Comparison of ENCODE assay signal across 31 cellular contexts in genomic region chr6:7432391-7433207, GRCh38. TPM values are rescaled to one million over a fixed set of nuclear protein-coding genes. Genes with fewer than 3 reads are reported as not detected.
DNase-seq lines count a peak whose midpoint lies in the region; ATAC-seq, FAIRE-seq and TF ChIP-seq lines count a peak whose summit lies in the region.
"Had no signal": no experiment of that assay in that cellular context is flagged by ENCODE, and none has a peak within 500 bp of the region (broad histone marks: within the 10 kb centered on the region; RNA-seq: fewer than 3 reads in every experiment).

No MANE protein-coding gene starts in this region.

- TF ChIP-seq CTCF in HepG2 (CRISPR knock-in tag; IDR thresholded peaks at IDR 0.05) (no peak), right lobe of liver (IDR thresholded peaks at IDR 0.05) (no peak)

- H3K9me3 Mint-ChIP-seq in natural killer cell treated with Interleukin-12 subunit alpha and Interleukin-12 subunit beta and Interleukin-15 and Interleukin-18, amount 100 ng/mL, for 72 hours = peaks cover 5% of the 10 kb centered on the region
- H3K9me3 Mint-ChIP-seq: activated T-helper 2 cell treated with anti-CD3 and anti-CD28 coated beads, Interferon-gamma antibody, Interleukin-2, Interleukin-4, amounts not matched to agents 10 μg/mL and 5 μg/mL and 100 μg/mL, durations not matched to agents 14 hours and 24 hours and 36 hours; dendritic cell treated with granulocyte-macrophage colony-stimulating factor and Interleukin-4, amounts not matched to agents 40 ng/mL and 50 ng/mL, for 4 days had no signal

- no peak overlapping the region for H3K27ac Mint-ChIP-seq in natural killer cell treated with Interleukin-12 subunit alpha and Interleukin-12 subunit beta and Interleukin-15 and Interleukin-18, amount 100 ng/mL, for 72 hours
- H3K27ac Mint-ChIP-seq: activated T-helper 2 cell treated with anti-CD3 and anti-CD28 coated beads, Interferon-gamma antibody, Interleukin-2, Interleukin-4, amounts not matched to agents 10 μg/mL and 5 μg/mL and 100 μg/mL, durations not matched to agents 14 hours and 24 hours and 36 hours; CD4-positive, alpha-beta memory T cell; dendritic cell treated with granulocyte-macrophage colony-stimulating factor and Interleukin-4, amounts not matched to agents 40 ng/mL and 50 ng/mL, for 4 days; nephron had no signal

- CTCF ChIA-PET in HepG2 (lab: Yijun Ruan, JAX; ENCODE audit: low intra/inter-chr PET ratio, low total read pairs) = no interaction called here

- peak overlapping the region in 1 of 2 experiments; percentile 53 for H3K14ac ChIP-seq in mesenchymal stem cell (ENCODE audit: low read length in 2 of 2)

- H3K27me3 Mint-ChIP-seq in natural killer cell treated with Interleukin-12 subunit alpha and Interleukin-12 subunit beta and Interleukin-15 and Interleukin-18, amount 100 ng/mL, for 72 hours = peaks cover 6 to 13% of the 10 kb centered on the region in 2 donors

- peak overlapping the region; percentile 77 for H2AFZ ChIP-seq in HepG2 (ENCODE audit: low read length)
- H2AFZ ChIP-seq in mesenchymal stem cell (ENCODE audit: low read depth, low read length) = no peak overlapping the region

- in situ Hi-C loops in HepG2 (cut with HindIII; ENCODE audit: extremely low pct_ligation_motif_present, low pct_unique_long_range_greater_than_20kb) = loop anchor here (5.0 kb wide), 1 partner anchor 110 kb away; the partner anchor contains the start of gene DSP

- peaks cover 0 to 3% of the 10 kb centered on the region in 2 donors for H3K4me1 Mint-ChIP-seq in natural killer cell treated with Interleukin-12 subunit alpha and Interleukin-12 subunit beta and Interleukin-15 and Interleukin-18, amount 100 ng/mL, for 72 hours (ENCODE audit: low read depth in 2 of 2)

- H3K4ac ChIP-seq in mesenchymal stem cell (ENCODE audit: low read depth in 1 of 2, low read length in 2 of 2) = no peak overlapping the region

- H3K36me3 ChIP-seq in HepG2 (replicated peaks in 1 of 2; ENCODE audit: control insufficient read depth in 1 of 2, insufficient read depth in 2 of 2, low read length in 2 of 2) = no peaks in the 10 kb centered on the region
- no peaks in the 10 kb centered on the region for H3K36me3 ChIP-seq in right lobe of liver
- no peaks in the 10 kb centered on the region for H3K36me3 ChIP-seq in SJCRH30
- no peaks in the 10 kb centered on the region for H3K36me3 ChIP-seq in mesenchymal stem cell (ENCODE audit: control insufficient read depth in 1 of 2, insufficient read depth in 2 of 2, low read depth in 1 of 2, low read length in 2 of 2)
- no peaks in the 10 kb centered on the region for H3K36me3 ChIP-seq in thymus (ENCODE audit: control insufficient read depth, insufficient read depth)
- H3K36me3 ChIP-seq: HAP-1 had no signal

- H2BK12ac ChIP-seq in mesenchymal stem cell (ENCODE audit: low read length in 2 of 2) = no peak overlapping the region

- 5% methylated on average over 17 of the region's 17 CpGs for WGBS in HepG2 (ENCODE audit: low lambda C conversion rate)
- WGBS in right lobe of liver (ENCODE audit: insufficient coverage, low coverage, low lambda C conversion rate, missing lambda C conversion rate) = 77% methylated on average over 17 of the region's 17 CpGs
- WGBS in mesenchymal stem cell = 91% methylated on average over 17 of the region's 17 CpGs
- WGBS in thymus = 91% methylated on average over 17 of the region's 17 CpGs

- FAIRE-seq in HepG2 (lab: Jason Lieb, UNC) = no peak
- FAIRE-seq: bronchial epithelial cell, endometrium, GM18507 had no signal

- peak; percentile 78 for ATAC-seq in HepG2
- ATAC-seq in right lobe of liver = no peak
- no peak for ATAC-seq in natural killer cell treated with Interleukin-12 subunit alpha and Interleukin-12 subunit beta and Interleukin-15 and Interleukin-18, amount 100 ng/mL, for 72 hours
- ATAC-seq in GM18873 (IDR thresholded peaks at IDR 0.05; ENCODE audit: low FRiP score, unreplicated experiment) = no peak
- ATAC-seq: left colon had no signal

- H2BK120ac ChIP-seq in mesenchymal stem cell (ENCODE audit: low read depth, low read length) = no peak overlapping the region

- no peak overlapping the region for H2AK5ac ChIP-seq in mesenchymal stem cell (ENCODE audit: low read length, severe bottlenecking)

- no peak overlapping the region for H3K23ac ChIP-seq in mesenchymal stem cell (ENCODE audit: low read length in 2 of 2)

- H3K4me2 ChIP-seq in HepG2 (ENCODE audit: low read depth, low read length) = peak overlapping the region; percentile 88
- H3K4me2 ChIP-seq in mesenchymal stem cell (ENCODE audit: low read length, poor library complexity, severe bottlenecking) = no peak overlapping the region

- TF ChIP-seq POLR2A in HepG2 (IDR thresholded peaks at IDR 0.05; ENCODE audit: insufficient read depth in 1 of 2, low read depth in 2 of 2, low read length in 2 of 2) (no peak), right lobe of liver (IDR thresholded peaks at IDR 0.05) (no peak)

- no peak overlapping the region for H4K91ac ChIP-seq in mesenchymal stem cell (ENCODE audit: low read length)

- H4K20me1 ChIP-seq in HepG2 (ENCODE audit: insufficient read depth, low read length) = no peaks in the 10 kb centered on the region

- POLR2A ChIA-PET in HepG2 (lab: Yijun Ruan, JAX) = interaction anchor here (1.0 to 1.7 kb wide), 7 partner anchors 13 to 157 kb away, joined by 3 to 9 read pairs (median 4); partner anchors contain the start of genes CAGE1, DSP, RIOK1 and SNRNP48

- peaks cover 31% of the 10 kb centered on the region for H3K4me1 ChIP-seq in HepG2 (ENCODE audit: insufficient read depth, low read length)
- no peaks in the 10 kb centered on the region for H3K4me1 ChIP-seq in right lobe of liver
- no peaks in the 10 kb centered on the region for H3K4me1 ChIP-seq in SJCRH30
- H3K4me1 ChIP-seq in mesenchymal stem cell (ENCODE audit: control insufficient read depth, insufficient read depth, low read depth, low read length) = peaks cover 4% of the 10 kb centered on the region
- H3K4me1 ChIP-seq in thymus (ENCODE audit: control insufficient read depth, insufficient read depth, low read length) = no peaks in the 10 kb centered on the region
- H3K4me1 ChIP-seq: HAP-1, testis had no signal

- DNase-seq in HepG2 (ENCODE audit: low spot score) (peak; percentile 23), right lobe of liver (no peak), SJCRH30 (peak in 1 of 2 experiments; percentile 6), mesenchymal stem cell (no peak), amygdala (lab: John Stamatoyannopoulos, UW) (no peak)
- no peak for DNase-seq in natural killer cell treated with Interleukin-12 subunit alpha and Interleukin-12 subunit beta and Interleukin-15 and Interleukin-18, amount 100 ng/mL, for 72 hours (ENCODE audit: low spot score)
- DNase-seq: activated CD4-positive, alpha-beta T cell treated with anti-CD3 and anti-CD28 coated beads, Interleukin-2, amount 50 U/mL, for 1 hour; activated CD8-positive, alpha-beta memory T cell treated with anti-CD3 and anti-CD28 coated beads, Interleukin-2, amount 50 U/mL, for 4 hours; CD4-positive, alpha-beta memory T cell; DMS 273 treated with DMSO at 0.1 percent for 48 hours; KG1; left colon; NCI-H2081 treated with DMSO at 0.1 percent for 48 hours; NCI-H526; stimulated activated CD4-positive, alpha-beta T cell treated with anti-CD3 and anti-CD28 coated beads, Interleukin-2, amount 100 ng/mL, for 48 hours; stimulated activated naive CD4-positive, alpha-beta T cell; T-helper 9 cell; testis had no signal

- H3K4me3 ChIP-seq in HepG2 (replicated peaks in 1 of 3; ENCODE audit: insufficient read depth in 1 of 3, low read depth in 2 of 3, low read length in 3 of 3) (peak overlapping the region; percentile 51 to 73 (median 58)), right lobe of liver (no peak overlapping the region), SJCRH30 (peak overlapping the region; percentile 24), mesenchymal stem cell (ENCODE audit: insufficient read depth in 1 of 2, low read depth in 1 of 2, low read length in 2 of 2) (peak overlapping the region in 1 of 2 experiments; percentile 4), thymus (ENCODE audit: low read length) (no peak overlapping the region)
- H3K4me3 ChIP-seq: HAP-1, skin epidermis, testis had no signal

- no peak overlapping the region for H4K8ac ChIP-seq in mesenchymal stem cell (ENCODE audit: low read length)

- H3K9me3 ChIP-seq in HepG2 (ENCODE audit: low read length) = no peaks in the 10 kb centered on the region
- H3K9me3 ChIP-seq in right lobe of liver = no peaks in the 10 kb centered on the region
- H3K9me3 ChIP-seq in SJCRH30 (replicated peaks) = no peaks in the 10 kb centered on the region
- no peaks in the 10 kb centered on the region for H3K9me3 ChIP-seq in mesenchymal stem cell (ENCODE audit: control insufficient read depth, low read length)
- no peaks in the 10 kb centered on the region for H3K9me3 ChIP-seq in thymus (ENCODE audit: control insufficient read depth)
- H3K9me3 ChIP-seq: HAP-1, testis had no signal

- no peaks in the 10 kb centered on the region for H3K79me2 ChIP-seq in HepG2 (ENCODE audit: insufficient read depth, low read length)

- BruUV-seq in HepG2 (replicated peaks; lab: Mats Ljungman, UMichigan) = no TSS peak

- intact Hi-C loops in HepG2 (cut with micrococcal nuclease; ENCODE audit: unreplicated experiment) (no loop called here), right lobe of liver (cut with DNase I) (no loop called here)

- H3K27ac ChIP-seq in HepG2 (ENCODE audit: extremely low read length, insufficient read depth, low read length) = no peak overlapping the region
- no peak overlapping the region for H3K27ac ChIP-seq in right lobe of liver
- H3K27ac ChIP-seq in SJCRH30 = no peak overlapping the region
- H3K27ac ChIP-seq in mesenchymal stem cell (ENCODE audit: low read length, poor library complexity, severe bottlenecking) = no peak overlapping the region
- peak overlapping the region; percentile 71 for H3K27ac ChIP-seq in thymus (ENCODE audit: low read depth)
- H3K27ac ChIP-seq: testis had no signal

- H3K36me3 Mint-ChIP-seq in natural killer cell treated with Interleukin-12 subunit alpha and Interleukin-12 subunit beta and Interleukin-15 and Interleukin-18, amount 100 ng/mL, for 72 hours = peaks cover 5% of the 10 kb centered on the region

- no peak overlapping the region for H2BK5ac ChIP-seq in mesenchymal stem cell (ENCODE audit: low read depth, low read length, poor library complexity, severe bottlenecking)

- no peak overlapping the region for H3K18ac ChIP-seq in mesenchymal stem cell (ENCODE audit: low read depth in 1 of 2, low read length in 2 of 2)

- H2BK15ac ChIP-seq in mesenchymal stem cell (ENCODE audit: low read depth, poor library complexity, severe bottlenecking) = no peak overlapping the region

- TF ChIP-seq RAD21 in HepG2 (CRISPR knock-in tag; IDR thresholded peaks at IDR 0.05) = no peak

- H3K27me3 ChIP-seq in HepG2 (ENCODE audit: control insufficient read depth in 1 of 2, insufficient read depth in 2 of 2, low read length in 2 of 2) = 0 out of 5 replicates have a peak, but pooled peaks cover 0 to 5% of the 10 kb centered on the region in 2 experiments
- no peaks in the 10 kb centered on the region for H3K27me3 ChIP-seq in right lobe of liver
- no peaks in the 10 kb centered on the region for H3K27me3 ChIP-seq in SJCRH30
- H3K27me3 ChIP-seq in mesenchymal stem cell (ENCODE audit: control insufficient read depth in 1 of 2, insufficient read depth in 1 of 2, low read length in 2 of 2) = no peaks in the 10 kb centered on the region
- H3K27me3 ChIP-seq in thymus (ENCODE audit: control insufficient read depth, insufficient read depth) = no peaks in the 10 kb centered on the region
- H3K27me3 ChIP-seq: testis had no signal

- peak overlapping the region; percentile 46; the same call in 1 of the 2 replicates for H3K9ac ChIP-seq in HepG2 (ENCODE audit: insufficient read depth, low read depth, low read length)
- peak overlapping the region; percentile 43 for H3K9ac ChIP-seq in mesenchymal stem cell (ENCODE audit: low read length)

- no peaks in the 10 kb centered on the region for H3K79me1 ChIP-seq in mesenchymal stem cell (replicated peaks; ENCODE audit: low read length, poor library complexity, severe bottlenecking)

- H3K4me3 Mint-ChIP-seq in natural killer cell treated with Interleukin-12 subunit alpha and Interleukin-12 subunit beta and Interleukin-15 and Interleukin-18, amount 100 ng/mL, for 72 hours = no peak overlapping the region
- H3K4me3 Mint-ChIP-seq: CD4-positive, alpha-beta memory T cell; dendritic cell treated with granulocyte-macrophage colony-stimulating factor and Interleukin-4, amounts not matched to agents 40 ng/mL and 50 ng/mL, for 4 days; nephron had no signal

- no peak for TF ChIP-seq EP300 in HepG2 (IDR thresholded peaks at IDR 0.05; ENCODE audit: low read depth in 2 of 2, low read length in 2 of 2)
- TF ChIP-seq EP300 in HepG2 (CRISPR knock-in tag; IDR thresholded peaks at IDR 0.05; ENCODE audit: borderline replicate concordance) = no peak

RNA-seq across cellular contexts. Expression of gene RIOK1, which starts 43.0 kb away (rescaled TPM):
- total RNA-seq in HepG2 (2016; rRNA removed; fragmentation: Illumina TruSeq; extraction: Trizol) (37.8 and 45.7 TPM in 2 replicates), right lobe of liver (1 to 10 TPM; 4.6 to 7.9 (median 6.7) TPM)
- total RNA-seq in HepG2 (2016; cell fraction: cytosol; rRNA removed; fragmentation: Illumina TruSeq; extraction: Trizol; ENCODE audit: low read depth) = 9.0 and 10.4 TPM in 2 replicates
- total RNA-seq in HepG2 (2016; cell fraction: insoluble cytoplasmic fraction; rRNA removed; fragmentation: Illumina TruSeq; extraction: Trizol) = 39.9 and 45.0 TPM in 2 replicates
- 17.4 and 18.1 TPM in 2 replicates for total RNA-seq in HepG2 (2016; cell fraction: membrane; rRNA removed; fragmentation: Illumina TruSeq; extraction: Trizol)
- total RNA-seq in HepG2 (2016; cell fraction: nucleus; rRNA removed; fragmentation: Illumina TruSeq; extraction: Trizol) = 34.6 and 34.9 TPM in 2 replicates
- polyA plus RNA-seq in HepG2 (2011; rRNA removed) (9.1 and 9.4 TPM in 2 replicates), thymus (26.6 TPM)
- polyA plus RNA-seq in HepG2 (2011; cell fraction: cytosol; rRNA removed) = 9.0 and 9.4 TPM in 2 replicates
- polyA plus RNA-seq in HepG2 (2011; cell fraction: nucleus; rRNA removed) = 40.2 and 43.0 TPM in 2 replicates
- polyA plus RNA-seq in HepG2 (2012) = 21.2 and 21.9 TPM in 2 replicates
- 3.1 and 3.2 TPM in 2 replicates for polyA plus RNA-seq in HepG2 (2016; cell fraction: cytosol; fragmentation: Illumina TruSeq; extraction: Trizol; ENCODE audit: low read depth)
- 42.5 and 43.5 TPM in 2 replicates for polyA plus RNA-seq in HepG2 (2016; cell fraction: insoluble cytoplasmic fraction; fragmentation: Illumina TruSeq; extraction: Trizol; ENCODE audit: low read depth)
- polyA plus RNA-seq in HepG2 (2016; cell fraction: membrane; fragmentation: Illumina TruSeq; extraction: Trizol; ENCODE audit: low read depth) = 7.3 and 8.5 TPM in 2 replicates
- 47.3 and 58.2 TPM in 2 replicates for polyA plus RNA-seq in HepG2 (2016; cell fraction: nucleus; fragmentation: Illumina TruSeq; extraction: Trizol; ENCODE audit: insufficient read depth, low read depth)
- polyA minus RNA-seq in HepG2 (2011; rRNA and poly(A)+ RNA removed; ENCODE audit: low replicate concordance) = 12.4 and 18.6 TPM in 2 replicates
- polyA minus RNA-seq in HepG2 (2011; cell fraction: cytosol; rRNA and poly(A)+ RNA removed) = 5.8 and 6.5 TPM in 2 replicates
- 28.8 and 43.3 TPM in 2 replicates for polyA minus RNA-seq in HepG2 (2011; cell fraction: nucleus; rRNA and poly(A)+ RNA removed)
- total RNA-seq in SJCRH30 (2014; rRNA removed; shearing (Covaris generic)) = 17.8 and 21.3 TPM in 2 replicates
- 17.8 TPM for polyA plus RNA-seq in mesenchymal stem cell (2013, experiment 1 of 2)
- polyA plus RNA-seq in mesenchymal stem cell (2013, experiment 2 of 2) = 17.4 TPM
- 10 to 100 TPM; 39.1 to 49.2 TPM for total RNA-seq in natural killer cell treated with Interleukin-12 subunit alpha and Interleukin-12 subunit beta and Interleukin-15 and Interleukin-18, amount 100 ng/mL, for 72 hours

RNA-seq across cellular contexts. Expression of gene CAGE1, which starts 43.1 kb away (rescaled TPM):
- total RNA-seq in HepG2 (2016; rRNA removed; fragmentation: Illumina TruSeq; extraction: Trizol) (0.15 TPM in 1 of 2 replicates, not detected in the other), right lobe of liver (not detected)
- total RNA-seq in HepG2 (2016; cell fraction: cytosol; rRNA removed; fragmentation: Illumina TruSeq; extraction: Trizol; ENCODE audit: low read depth) = 0.18 and 0.61 TPM in 2 replicates
- total RNA-seq in HepG2 (2016; cell fraction: insoluble cytoplasmic fraction; rRNA removed; fragmentation: Illumina TruSeq; extraction: Trizol) = 0.17 TPM in 1 of 2 replicates, not detected in the other
- 0.15 and 0.28 TPM in 2 replicates for total RNA-seq in HepG2 (2016; cell fraction: membrane; rRNA removed; fragmentation: Illumina TruSeq; extraction: Trizol)
- 0.16 TPM in 1 of 2 replicates, not detected in the other for total RNA-seq in HepG2 (2016; cell fraction: nucleus; rRNA removed; fragmentation: Illumina TruSeq; extraction: Trizol)
- polyA plus RNA-seq in HepG2 (2011; rRNA removed) (0.01 and 0.03 TPM in 2 replicates), thymus (0.02 TPM)
- polyA plus RNA-seq in HepG2 (2011; cell fraction: cytosol; rRNA removed) = not detected in 2 replicates
- 0.03 TPM in 1 of 2 replicates, not detected in the other for polyA plus RNA-seq in HepG2 (2011; cell fraction: nucleus; rRNA removed)
- not detected in 2 replicates for polyA plus RNA-seq in HepG2 (2012)
- not detected in 2 replicates for polyA plus RNA-seq in HepG2 (2016; cell fraction: cytosol; fragmentation: Illumina TruSeq; extraction: Trizol; ENCODE audit: low read depth)
- polyA plus RNA-seq in HepG2 (2016; cell fraction: insoluble cytoplasmic fraction; fragmentation: Illumina TruSeq; extraction: Trizol; ENCODE audit: low read depth) = 0.08 and 0.11 TPM in 2 replicates
- polyA plus RNA-seq in HepG2 (2016; cell fraction: membrane; fragmentation: Illumina TruSeq; extraction: Trizol; ENCODE audit: low read depth) = not detected in 2 replicates
- 0.25 TPM in 1 of 2 replicates, not detected in the other for polyA plus RNA-seq in HepG2 (2016; cell fraction: nucleus; fragmentation: Illumina TruSeq; extraction: Trizol; ENCODE audit: insufficient read depth, low read depth)
- polyA minus RNA-seq in HepG2 (2011; rRNA and poly(A)+ RNA removed; ENCODE audit: low replicate concordance) = 0.28 and 0.61 TPM in 2 replicates
- not detected in 2 replicates for polyA minus RNA-seq in HepG2 (2011; cell fraction: cytosol; rRNA and poly(A)+ RNA removed)
- polyA minus RNA-seq in HepG2 (2011; cell fraction: nucleus; rRNA and poly(A)+ RNA removed) = 0.39 and 0.62 TPM in 2 replicates
- total RNA-seq in SJCRH30 (2014; rRNA removed; shearing (Covaris generic)) = 0.16 TPM in 1 of 2 replicates, not detected in the other
- not detected for polyA plus RNA-seq in mesenchymal stem cell (2013, experiment 1 of 2)
- polyA plus RNA-seq in mesenchymal stem cell (2013, experiment 2 of 2) = not detected
- under 1 TPM; 0.42 to 0.76 TPM for total RNA-seq in natural killer cell treated with Interleukin-12 subunit alpha and Interleukin-12 subunit beta and Interleukin-15 and Interleukin-18, amount 100 ng/mL, for 72 hours
- total RNA-seq: bronchial epithelial cell, mesenteric fat pad, posterior vena cava had no signal
- polyA plus RNA-seq: adipose tissue had no signal

Comparison
In these comparisons a context has a peak if more than half of its experiments do, and no peak if none do; other contexts are left out.
1. H3K4me3 ChIP-seq: peak in HepG2 (3 of 3) and SJCRH30 (single experiment); none in right lobe of liver (0 of 3) and thymus (single experiment).